11 cellular contexts compared by ENCODE assay signal in the genomic region with DNA sequence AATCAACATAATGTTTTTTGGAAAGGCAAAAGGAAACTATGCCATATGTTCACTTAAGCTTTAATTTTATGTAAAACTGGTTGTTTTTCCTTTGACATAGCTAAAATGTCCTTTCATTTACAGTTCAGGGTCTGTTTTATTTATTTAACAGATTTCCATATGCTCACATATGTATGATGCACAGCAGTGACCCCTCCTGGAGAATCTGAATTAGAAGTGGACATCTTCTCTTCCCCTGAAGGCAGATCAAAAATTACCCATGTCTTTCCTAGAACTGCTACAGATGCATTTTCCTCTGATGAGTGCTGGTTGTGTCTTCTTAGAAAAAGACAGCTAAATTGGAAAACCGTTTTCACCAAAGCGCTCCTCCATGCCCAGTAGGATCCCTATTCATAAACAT.
DNase-seq lines count a peak whose midpoint lies in the region; ATAC-seq and TF ChIP-seq lines count a peak whose summit lies in the region.
"Had no signal": no experiment of that assay in that cellular context is flagged by ENCODE, and none has a peak within 500 bp of the region (broad histone marks: within the 10 kb centered on the region; RNA-seq: fewer than 3 reads in every experiment).

No MANE protein-coding gene starts in this region.

- H3K9me3 ChIP-seq in GM23248 (ENCODE audit: low read depth), result no peaks in the 10 kb centered on the region
- no peaks in the 10 kb centered on the region for H3K9me3 ChIP-seq in PC-9 (ENCODE audit: insufficient read depth, low read depth)
- H3K9me3 ChIP-seq: SJSA1, vagina had no signal

- no peak overlapping the region for H3K9ac ChIP-seq in GM23248

- DNase-seq in COLO829 (ENCODE audit: low spot score) (peak; percentile 36), GM23248 (peak; percentile 30), PC-9 (no peak), fibroblast of villous mesenchyme (ENCODE audit: low read depth) (peak; percentile 28), cerebellar nuclear complex (lab: John Stamatoyannopoulos, UW) (no peak), immature natural killer cell (no peak)
- no peak for DNase-seq in activated CD8-positive, alpha-beta memory T cell treated with anti-CD3 and anti-CD28 coated beads, Interleukin-2, amount 50 U/mL, for 48 hours
- DNase-seq: stimulated activated CD4-positive, alpha-beta T cell treated with anti-CD3 and anti-CD28 coated beads, Interleukin-15, amount 100 ng/mL, for 24 hours had no signal

- peaks cover 0 to 49% (median 12%) of the 10 kb centered on the region in 6 donors for H3K9me3 Mint-ChIP-seq in immature natural killer cell

- H3K27me3 Mint-ChIP-seq in immature natural killer cell (ENCODE audit: low read depth in 3 of 3), result peaks cover 0 to 2% (median 2%) of the 10 kb centered on the region in 3 donors

- intact Hi-C loops in PC-9 (cut with micrococcal nuclease; ENCODE audit: unreplicated experiment), result loop anchor here (10.0 kb wide), 1 partner anchor 182 kb away; no protein-coding TSS in a partner anchor

- POLR2A ChIA-PET in PC-9 (lab: Charles Lee; ENCODE audit: unreplicated experiment), result no interaction called here

- CTCF ChIA-PET in PC-9 (lab: Charles Lee), result no interaction called here

- TF ChIP-seq CTCF in PC-9 (conservative IDR thresholded peaks at IDR 0.05) (peak; percentile 43; the same call in 1 of the 2 replicates), fibroblast of villous mesenchyme (IDR thresholded peaks at IDR 0.05; ENCODE audit: insufficient read depth, low read depth, low read length) (peak; percentile 44)

- H3K27me3 ChIP-seq in GM23248 (replicated peaks; ENCODE audit: insufficient read depth) (peaks cover 14% of the 10 kb centered on the region; the same call in 1 of the 2 replicates), PC-9 (ENCODE audit: insufficient read depth, low read depth) (no peaks in the 10 kb centered on the region)
- H3K27me3 ChIP-seq: vagina had no signal

- H3K4me3 Mint-ChIP-seq in immature natural killer cell, result no peak overlapping the region

- H3K36me3 ChIP-seq in GM23248 (ENCODE audit: low read depth), result no peaks in the 10 kb centered on the region
- no peaks in the 10 kb centered on the region for H3K36me3 ChIP-seq in PC-9 (ENCODE audit: low read depth)
- H3K36me3 ChIP-seq: SJSA1, vagina had no signal

- no TSS peak for BruUV-seq in PC-9 (replicated peaks; lab: Mats Ljungman, UMichigan)

- H3K79me2 ChIP-seq in GM23248 (ENCODE audit: insufficient read depth) (no peaks in the 10 kb centered on the region), PC-9 (ENCODE audit: low read depth) (no peaks in the 10 kb centered on the region)

- 8 to 13% methylated on average over 2 of the region's 2 CpGs for WGBS in GM23248 (ENCODE audit: low coverage in 1 of 2, low lambda C conversion rate in 2 of 2, missing lambda C conversion rate in 2 of 2), 2 experiments

- no peak overlapping the region for H3K27ac ChIP-seq in GM23248
- no peak overlapping the region for H3K27ac ChIP-seq in PC-9
- H3K27ac ChIP-seq: SJSA1, vagina had no signal

- H2AFZ ChIP-seq in GM23248, result no peak overlapping the region
- no peak overlapping the region for H2AFZ ChIP-seq in PC-9

- H3F3A ChIP-seq in GM23248 (ENCODE audit: insufficient read depth) (no peaks in the 10 kb centered on the region), PC-9 (ENCODE audit: insufficient read depth, low read depth) (no peaks in the 10 kb centered on the region)

- in situ Hi-C loops in GM23248 (cut with MboI), result no loop called here

- H3K4me2 ChIP-seq in GM23248 (ENCODE audit: unreplicated experiment), result no peak overlapping the region
- no peak overlapping the region for H3K4me2 ChIP-seq in PC-9

- no peaks in the 10 kb centered on the region for H3K4me1 ChIP-seq in GM23248 (ENCODE audit: insufficient read depth)
- H3K4me1 ChIP-seq in PC-9 (replicated peaks; ENCODE audit: insufficient read depth), result no peaks in the 10 kb centered on the region
- H3K4me1 ChIP-seq: SJSA1, vagina had no signal

- no peaks in the 10 kb centered on the region for H3K4me1 Mint-ChIP-seq in immature natural killer cell

- H4K20me1 ChIP-seq in GM23248 (ENCODE audit: insufficient read depth) (no peaks in the 10 kb centered on the region), PC-9 (ENCODE audit: insufficient read depth) (no peaks in the 10 kb centered on the region)

- ATAC-seq in esophagus mucosa, result no peak

- no peak overlapping the region for H3K4me3 ChIP-seq in GM23248
- no peak overlapping the region for H3K4me3 ChIP-seq in PC-9
- H3K4me3 ChIP-seq in fibroblast of villous mesenchyme (ENCODE audit: low read depth, low read length), result no peak overlapping the region
- H3K4me3 ChIP-seq: SJSA1, vagina had no signal

- H3K36me3 Mint-ChIP-seq in immature natural killer cell, result peaks cover 0 to 3% (median 0%) of the 10 kb centered on the region in 3 donors

- H3K9me2 ChIP-seq in GM23248 (ENCODE audit: insufficient read depth) (no peaks in the 10 kb centered on the region), PC-9 (ENCODE audit: insufficient read depth) (no peaks in the 10 kb centered on the region)

- no peak overlapping the region for H3K27ac Mint-ChIP-seq in immature natural killer cell

Comparison
In these comparisons a context has a peak if more than half of its experiments do, and no peak if none do; other contexts are left out.
1. DNase-seq: peak in COLO829 (single experiment), GM23248 (single experiment) and fibroblast of villous mesenchyme (single experiment); none in PC-9 (0 of 2), cerebellar nuclear complex (0 of 2), activated CD8-positive, alpha-beta memory T cell treated with anti-CD3 and anti-CD28 coated beads, Interleukin-2, amount 50 U/mL, for 48 hours (single experiment) and immature natural killer cell (0 of 3).